Comparison of ENCODE assay signal across 33 cellular contexts in the genomic region with DNA sequence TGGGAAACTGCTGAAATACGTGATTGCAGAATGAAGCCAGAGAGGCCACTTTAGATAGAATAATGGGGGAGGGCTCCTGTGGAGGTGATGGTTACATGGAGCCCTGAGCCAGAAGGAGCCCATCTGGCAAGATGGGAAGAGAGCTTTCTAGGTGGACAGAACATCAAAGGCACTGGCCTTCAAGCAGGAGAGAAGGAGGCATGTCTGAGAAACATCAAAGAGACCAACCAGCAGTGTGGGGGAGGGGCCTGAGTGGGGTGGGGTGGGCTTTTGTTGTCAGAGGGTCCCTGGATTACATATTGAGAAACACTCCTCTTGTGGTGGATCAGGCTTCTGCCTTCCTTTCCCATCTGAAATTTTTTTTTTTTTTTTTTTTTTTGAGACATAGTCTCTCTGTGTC. TPM values are rescaled to one million over a fixed set of nuclear protein-coding genes. Genes with fewer than 3 reads are reported as not detected.
"Had no signal": no experiment of that assay in that cellular context is flagged by ENCODE, and none has a peak within 500 bp of the region (broad histone marks: within the 10 kb centered on the region; RNA-seq: fewer than 3 reads in every experiment).

No MANE protein-coding gene starts in this region.

- H3K36me3 ChIP-seq: ascending aorta, breast epithelium had no signal

- H3K27ac ChIP-seq: ascending aorta, breast epithelium, PC-9, RWPE1, VCaP had no signal

- H3K9me3 Mint-ChIP-seq: activated B cell treated with CpG ODN at 0.5 μM for 24 hours; activated CD4-positive, alpha-beta memory T cell treated with anti-CD3 and anti-CD28 coated beads for 36 hours; activated naive CD4-positive, alpha-beta T cell treated with anti-CD3 and anti-CD28 coated beads, Interleukin-2, amount 10 ng/mL, durations not matched to agents 7 days and 5 days; activated naive CD8-positive, alpha-beta T cell treated with anti-CD3 and anti-CD28 coated beads for 36 hours; activated T-cell treated with anti-CD3 and anti-CD28 coated beads, Interleukin-2, amount 50 U/mL, for 4 hours had no signal

- ATAC-seq: activated T-cell treated with anti-CD3 and anti-CD28 coated beads, Interleukin-2, amount 50 U/mL, for 4 hours; Right ventricle myocardium inferior; SK-N-SH treated with all-trans-retinoic acid at 6 μM for 48 hours had no signal

- DNase-seq: activated B cell treated with CpG ODN at 0.5 μM for 24 hours; activated CD4-positive, alpha-beta memory T cell treated with anti-CD3 and anti-CD28 coated beads for 36 hours; activated CD4-positive, alpha-beta T cell treated with anti-CD3 and anti-CD28 coated beads for 4 hours; activated CD4-positive, alpha-beta T cell treated with anti-CD3 and anti-CD28 coated beads, Interleukin-2, amount 50 U/mL, for 1 hour; activated CD4-positive, CD25-positive, alpha-beta regulatory T cell treated with anti-CD3 and anti-CD28 coated beads, Interleukin-2, amount 50 U/mL, for 72 hours; activated CD8-positive, alpha-beta memory T cell treated with anti-CD3 and anti-CD28 coated beads, Interleukin-2, amount 50 U/mL, for 4 hours; activated effector memory CD4-positive, alpha-beta T cell treated with Interleukin-2 at 50 U/mL for 16 hours; activated naive CD4-positive, alpha-beta T cell treated with anti-CD3 and anti-CD28 coated beads, Interleukin-2, amount 10 ng/mL, durations not matched to agents 7 days and 5 days; activated naive CD8-positive, alpha-beta T cell treated with anti-CD3 and anti-CD28 coated beads for 36 hours; activated T-cell treated with anti-CD3 and anti-CD28 coated beads for 4 hours; activated T-cell treated with anti-CD3 and anti-CD28 coated beads, Interleukin-2, amount 50 U/mL, for 4 hours; amygdala; NCI-H1092 treated with DMSO at 0.1 percent for 48 hours; NCI-H1417; NCI-H146; NCI-H187; NCI-H2029 treated with DMSO at 0.1 percent for 48 hours; NCI-H2107; NCI-H2171; NCI-H510A; NCI-H526; NCI-H748 treated with DMSO at 0.1 percent for 48 hours; PC-9; T-helper 1 cell; T-helper 2 cell; T-helper 9 cell had no signal

- H3K36me3 Mint-ChIP-seq: activated CD4-positive, alpha-beta memory T cell treated with anti-CD3 and anti-CD28 coated beads for 36 hours; activated naive CD4-positive, alpha-beta T cell treated with anti-CD3 and anti-CD28 coated beads, Interleukin-2, amount 10 ng/mL, durations not matched to agents 7 days and 5 days; activated naive CD8-positive, alpha-beta T cell treated with anti-CD3 and anti-CD28 coated beads for 36 hours had no signal

- H3K9me3 ChIP-seq: ascending aorta, breast epithelium had no signal

- H3K4me3 Mint-ChIP-seq: activated CD4-positive, alpha-beta memory T cell treated with anti-CD3 and anti-CD28 coated beads for 36 hours; activated naive CD8-positive, alpha-beta T cell treated with anti-CD3 and anti-CD28 coated beads for 36 hours; activated T-cell treated with anti-CD3 and anti-CD28 coated beads, Interleukin-2, amount 50 U/mL, for 4 hours had no signal

- H3K27ac Mint-ChIP-seq: activated B cell treated with CpG ODN at 0.5 μM for 24 hours; activated CD4-positive, alpha-beta memory T cell treated with anti-CD3 and anti-CD28 coated beads for 36 hours; activated naive CD4-positive, alpha-beta T cell treated with anti-CD3 and anti-CD28 coated beads, Interleukin-2, amount 10 ng/mL, durations not matched to agents 7 days and 5 days; activated naive CD8-positive, alpha-beta T cell treated with anti-CD3 and anti-CD28 coated beads for 36 hours had no signal

- H3K4me3 ChIP-seq: ascending aorta, breast epithelium, PC-9 had no signal

RNA-seq across cellular contexts. Expression of a gene that starts 1.9 kb away (rescaled TPM):
- total RNA-seq: OCI-LY7, PC-9 had no signal
